ENCODE assay signal across 9 cellular contexts in the genomic region with DNA sequence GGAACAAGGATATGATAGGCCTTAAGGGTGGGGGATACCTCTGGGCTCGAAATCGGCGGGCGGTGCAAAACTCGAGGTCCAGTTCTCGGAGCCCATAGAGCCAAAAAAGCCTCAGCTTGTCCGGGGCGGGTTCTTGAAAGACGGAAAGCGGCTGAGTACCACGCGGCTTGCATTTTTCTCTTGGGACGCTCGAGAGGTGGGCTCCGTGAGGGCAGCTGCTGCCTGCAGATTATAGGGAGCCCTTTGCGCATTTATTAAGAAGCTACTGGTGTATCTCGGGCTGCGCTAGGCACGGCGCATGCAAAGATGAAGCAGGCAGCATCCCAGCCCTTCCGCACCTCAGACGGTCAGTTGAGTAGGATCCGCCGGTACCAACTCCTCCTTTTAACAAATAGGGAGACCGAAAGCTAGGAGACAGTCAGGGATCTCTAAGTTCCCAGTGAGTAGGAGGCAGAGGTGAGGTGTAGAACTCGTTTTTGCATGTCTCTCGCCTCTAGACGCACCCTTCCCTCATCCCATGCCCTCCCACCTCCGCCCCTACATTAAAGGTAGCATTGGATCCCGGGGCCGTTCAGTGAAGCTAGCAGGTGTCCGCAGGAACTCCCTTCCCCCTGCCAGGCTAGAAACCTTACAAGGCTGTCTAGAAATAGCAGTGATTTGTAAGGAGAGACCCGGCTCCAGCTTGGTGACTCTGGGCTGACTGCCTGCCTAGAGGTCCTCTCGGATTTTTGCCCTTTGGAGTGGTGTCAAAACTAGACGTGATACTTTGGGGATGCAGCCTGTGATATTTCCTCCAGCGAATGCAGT. TPM values are rescaled to one million over a fixed set of nuclear protein-coding genes. Genes with fewer than 3 reads are reported as not detected.
A peak's percentile ranks its signal among the peaks of the same experiment; 100 is the strongest.
DNase-seq lines count a peak whose midpoint lies in the region; ATAC-seq, FAIRE-seq and TF ChIP-seq lines count a peak whose summit lies in the region.
"Had no signal": no experiment of that assay in that cellular context is flagged by ENCODE, and none has a peak within 500 bp of the region (broad histone marks: within the 10 kb centered on the region; RNA-seq: fewer than 3 reads in every experiment).

No MANE protein-coding gene starts in this region.

- TF ChIP-seq CTCF in Calu3 (IDR thresholded peaks at IDR 0.05; ENCODE audit: unreplicated experiment) (no peak), pancreas (IDR thresholded peaks at IDR 0.05) (no peak)

- no peaks in the 10 kb centered on the region for H3K27me3 Mint-ChIP-seq in Calu3 (ENCODE audit: unreplicated experiment)
- no peaks in the 10 kb centered on the region for H3K27me3 Mint-ChIP-seq in activated naive CD4-positive, alpha-beta T cell treated with anti-CD3 and anti-CD28 coated beads for 36 hours (ENCODE audit: low read depth)

- H3K4me3 Mint-ChIP-seq in Calu3 (ENCODE audit: low read depth, unreplicated experiment), result peak overlapping the region; percentile 98
- peak overlapping the region; percentile 97 for H3K4me3 Mint-ChIP-seq in activated naive CD4-positive, alpha-beta T cell treated with anti-CD3 and anti-CD28 coated beads for 36 hours

- H3K27me3 ChIP-seq in pancreas, result no peaks in the 10 kb centered on the region

- ATAC-seq in Right ventricle myocardium superior (ENCODE audit: poor library complexity) (peak; percentile 2), pancreas (peak; percentile 0 to 8 (median 4)), HG02678 (IDR thresholded peaks at IDR 0.05; ENCODE audit: unreplicated experiment) (no peak), HG03432 (IDR thresholded peaks at IDR 0.05; ENCODE audit: unreplicated experiment) (no peak)

- peak overlapping the region; percentile 70 to 96 (median 88) for H3K27ac ChIP-seq in pancreas

- peak overlapping the region; percentile 45 to 82 (median 70) for H3K4me3 ChIP-seq in pancreas

- H3K4me1 ChIP-seq in pancreas, result peaks cover 0 to 18% (median 0%) of the 10 kb centered on the region in 3 donors

- intact Hi-C loops in Calu3 (cut with micrococcal nuclease; ENCODE audit: unreplicated experiment) (loop anchor here (1.0 to 10.0 kb wide), 4 partner anchors 11 to 130 kb away; a partner anchor contains a TSS), Right ventricle myocardium superior (cut with DNase I) (loop anchor here (5.0 kb wide), 1 partner anchor 73 kb away; a partner anchor contains a TSS), pancreas (cut with DNase I) (no loop called here)
- intact Hi-C loops in activated naive CD4-positive, alpha-beta T cell treated with anti-CD3 and anti-CD28 coated beads for 36 hours (cut with micrococcal nuclease), result loop anchor here (1.0 to 10.0 kb wide), 10 partner anchors 11 to 1970 kb away; a partner anchor contains a TSS

- no peak for FAIRE-seq in pancreas (lab: Jason Lieb, UNC)

- peaks cover 65% of the 10 kb centered on the region for H3K36me3 Mint-ChIP-seq in Calu3 (ENCODE audit: insufficient read depth, unreplicated experiment)
- H3K36me3 Mint-ChIP-seq in activated naive CD4-positive, alpha-beta T cell treated with anti-CD3 and anti-CD28 coated beads for 36 hours (ENCODE audit: low read depth), result peaks cover 53% of the 10 kb centered on the region

- CTCF ChIA-PET in Calu3 (lab: Charles Lee), result interaction anchor here (0.6 to 4.4 kb wide), 6 partner anchors 11 to 330 kb away, joined by 3 to 41 read pairs (median 4); no protein-coding TSS in a partner anchor
- CTCF ChIA-PET in activated naive CD4-positive, alpha-beta T cell treated with anti-CD3 and anti-CD28 coated beads for 36 hours (lab: Charles Lee), result interaction anchor here (0.7 to 3.5 kb wide), 5 partner anchors 12 to 280 kb away, joined by 4 to 16 read pairs (median 5); no protein-coding TSS in a partner anchor

- peak overlapping the region; percentile 98 for H3K27ac Mint-ChIP-seq in Calu3 (ENCODE audit: unreplicated experiment)
- peak overlapping the region; percentile 99 for H3K27ac Mint-ChIP-seq in activated naive CD4-positive, alpha-beta T cell treated with anti-CD3 and anti-CD28 coated beads for 36 hours

- DNase-seq in Calu3, result no peak
- DNase-seq in NCI-H2171 (lab: John Stamatoyannopoulos, UW), result peak; percentile 11
- peak; percentile 38 for DNase-seq in activated naive CD4-positive, alpha-beta T cell treated with anti-CD3 and anti-CD28 coated beads for 36 hours
- peak; percentile 58 for DNase-seq in Right ventricle myocardium superior
- DNase-seq in pancreas, result peak in 4 of 6 donors; percentile 9 to 58 (median 36)
- no peak for DNase-seq in activated gamma-delta T cell treated with Interleukin-2 at 50 U/mL for 16 hours

- no peaks in the 10 kb centered on the region for H3K9me3 ChIP-seq in pancreas

- peaks cover 8 to 30% (median 22%) of the 10 kb centered on the region in 3 donors for H3K36me3 ChIP-seq in pancreas

- BruUV-seq in Calu3 (replicated peaks; lab: Mats Ljungman, UMichigan), result no TSS peak

- no peaks in the 10 kb centered on the region for H3K9me3 Mint-ChIP-seq in Calu3 (ENCODE audit: low read depth, unreplicated experiment)
- no peaks in the 10 kb centered on the region for H3K9me3 Mint-ChIP-seq in activated naive CD4-positive, alpha-beta T cell treated with anti-CD3 and anti-CD28 coated beads for 36 hours

- no peaks in the 10 kb centered on the region for H3K4me1 Mint-ChIP-seq in Calu3 (ENCODE audit: low read depth, unreplicated experiment)
- H3K4me1 Mint-ChIP-seq in activated naive CD4-positive, alpha-beta T cell treated with anti-CD3 and anti-CD28 coated beads for 36 hours (ENCODE audit: low read depth), result peaks cover 60% of the 10 kb centered on the region

- WGBS in pancreas, 2 donors, result 16% methylated on average over 36 of the region's 36 CpGs

RNA-seq across cellular contexts. Expression of a gene that starts 0.8 kb away (rescaled TPM):
- total RNA-seq in Calu3 (2022) (635 and 721 TPM in 2 replicates), Right ventricle myocardium superior (302 TPM), pancreas (100 to 1,000 TPM in 3 of 6 donors, 10 to 100 TPM in 3; 66.2 to 223 (median 116) TPM)
- total RNA-seq in activated naive CD4-positive, alpha-beta T cell treated with anti-CD3 and anti-CD28 coated beads for 36 hours, result 1,000 to 10,000 TPM; 1,317 to 1,360 TPM
- 100 to 1,000 TPM in 1 of 2 donors, 10 to 100 TPM in 1; 75.8 to 100 TPM for polyA plus RNA-seq in pancreas

RNA-seq across cellular contexts. Expression of a gene that starts 17.0 kb away (rescaled TPM):
- not detected in 2 replicates for total RNA-seq in Calu3 (2022)
- total RNA-seq in activated naive CD4-positive, alpha-beta T cell treated with anti-CD3 and anti-CD28 coated beads for 36 hours, result not detected
- total RNA-seq in Right ventricle myocardium superior, result not detected
- total RNA-seq in pancreas, result under 1 TPM in 2 of 6 donors, not detected in 4; 0.47 to 0.86 TPM
- 1 to 10 TPM in 1 of 2 donors, under 1 TPM in 1; 0.38 to 1.3 TPM for polyA plus RNA-seq in pancreas
- total RNA-seq: LHCN-M2 had no signal

Comparison
In these comparisons a context has a peak if more than half of its experiments do, and no peak if none do; other contexts are left out.
1. DNase-seq: peak in NCI-H2171 (single experiment), activated naive CD4-positive, alpha-beta T cell treated with anti-CD3 and anti-CD28 coated beads for 36 hours (single experiment), Right ventricle myocardium superior (single experiment) and pancreas (4 of 6); none in Calu3 (single experiment) and activated gamma-delta T cell treated with Interleukin-2 at 50 U/mL for 16 hours (single experiment).
2. ATAC-seq: peak in Right ventricle myocardium superior (single experiment) and pancreas (4 of 4); none in HG02678 (single experiment) and HG03432 (single experiment).
3. intact Hi-C loops: an anchor here in Calu3 (1.0 to 10.0 kb wide), activated naive CD4-positive, alpha-beta T cell treated with anti-CD3 and anti-CD28 coated beads for 36 hours (1.0 to 10.0 kb wide) and Right ventricle myocardium superior (5.0 kb wide); none called in pancreas.